In the genomic region with DNA sequence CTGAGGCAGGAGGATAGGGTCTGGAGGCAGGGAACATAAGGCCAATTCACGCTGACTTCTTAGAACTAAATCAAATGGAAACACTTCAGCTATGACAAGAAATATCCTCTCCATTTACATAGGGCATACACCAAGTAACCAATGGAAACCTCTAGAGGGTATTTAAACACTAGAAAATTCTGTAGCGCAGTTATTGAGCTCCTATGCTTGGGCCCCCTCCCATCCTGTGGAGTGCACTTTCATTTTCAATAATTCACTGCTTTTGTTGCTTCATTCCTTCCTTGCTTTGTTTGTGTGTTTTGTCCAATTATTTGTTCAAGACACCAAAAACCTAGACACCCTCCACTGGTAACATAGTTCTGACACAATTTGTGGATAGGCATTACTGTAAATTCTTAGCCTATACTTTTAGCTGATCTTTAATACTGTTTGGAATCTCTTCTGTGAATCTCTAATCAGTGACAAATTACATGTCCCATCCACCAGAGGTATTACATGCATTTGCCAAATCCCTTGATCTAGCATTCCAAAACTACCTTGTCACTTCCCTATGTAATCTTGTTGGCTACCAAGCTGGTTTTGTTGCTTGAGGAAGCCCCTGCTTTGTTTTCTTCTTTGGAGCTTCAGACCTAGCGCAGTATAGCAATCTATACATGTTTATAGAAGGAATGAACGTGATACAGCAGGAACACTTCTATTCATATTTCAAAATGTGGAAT, we compare ENCODE assay signal across 8 cellular contexts.
A peak's percentile ranks its signal among the peaks of the same experiment; 100 is the strongest.
DNase-seq lines count a peak whose midpoint lies in the region; ATAC-seq lines count a peak whose summit lies in the region.
"Had no signal": no experiment of that assay in that cellular context is flagged by ENCODE, and none has a peak within 500 bp of the region (broad histone marks: within the 10 kb centered on the region; RNA-seq: fewer than 3 reads in every experiment).

No MANE protein-coding gene starts in this region.

- H3K9me3 Mint-ChIP-seq in activated naive CD8-positive, alpha-beta T cell treated with anti-CD3 and anti-CD28 coated beads, Interleukin-2, amount 50 U/mL, for 24 hours: peaks cover 4% of the 10 kb centered on the region

- H3K36me3 Mint-ChIP-seq in activated naive CD8-positive, alpha-beta T cell treated with anti-CD3 and anti-CD28 coated beads, Interleukin-2, amount 50 U/mL, for 24 hours (ENCODE audit: low read depth): peaks cover 42% of the 10 kb centered on the region

- H3K27me3 Mint-ChIP-seq in activated naive CD8-positive, alpha-beta T cell treated with anti-CD3 and anti-CD28 coated beads, Interleukin-2, amount 50 U/mL, for 24 hours: no peaks in the 10 kb centered on the region

- H3K4me3 Mint-ChIP-seq in activated naive CD8-positive, alpha-beta T cell treated with anti-CD3 and anti-CD28 coated beads, Interleukin-2, amount 50 U/mL, for 24 hours: peak overlapping the region; percentile 64

- DNase-seq in activated naive CD8-positive, alpha-beta T cell treated with anti-CD3 and anti-CD28 coated beads, Interleukin-2, amount 50 U/mL, for 24 hours: no peak
- peak; percentile 64 for DNase-seq in pulmonary artery endothelial cell (ENCODE audit: low read depth, low spot score)
- no peak for DNase-seq in stimulated activated CD4-positive, alpha-beta T cell treated with anti-CD3 and anti-CD28 coated beads, Interleukin-15, amount 100 ng/mL, for 24 hours
- DNase-seq in NCI-H69 (lab: John Stamatoyannopoulos, UW): no peak
- DNase-seq in central memory CD4-positive, alpha-beta T cell: no peak
- DNase-seq: dorsolateral prefrontal cortex had no signal

- H3K4me1 Mint-ChIP-seq in activated naive CD8-positive, alpha-beta T cell treated with anti-CD3 and anti-CD28 coated beads, Interleukin-2, amount 50 U/mL, for 24 hours: peaks cover 80% of the 10 kb centered on the region

- ATAC-seq in GM19438 (IDR thresholded peaks at IDR 0.05; ENCODE audit: low read depth, unreplicated experiment): peak; percentile 48
- ATAC-seq in HG03066 (IDR thresholded peaks at IDR 0.05; ENCODE audit: low read depth, unreplicated experiment): peak; percentile 50
- ATAC-seq in activated naive CD8-positive, alpha-beta T cell treated with anti-CD3 and anti-CD28 coated beads, Interleukin-2, amount 50 U/mL, for 24 hours: peak; percentile 58

- H3K27ac Mint-ChIP-seq in activated naive CD8-positive, alpha-beta T cell treated with anti-CD3 and anti-CD28 coated beads, Interleukin-2, amount 50 U/mL, for 24 hours: peak overlapping the region; percentile 97
